ENCODE assay signal across 1 cellular context in the genomic region with DNA sequence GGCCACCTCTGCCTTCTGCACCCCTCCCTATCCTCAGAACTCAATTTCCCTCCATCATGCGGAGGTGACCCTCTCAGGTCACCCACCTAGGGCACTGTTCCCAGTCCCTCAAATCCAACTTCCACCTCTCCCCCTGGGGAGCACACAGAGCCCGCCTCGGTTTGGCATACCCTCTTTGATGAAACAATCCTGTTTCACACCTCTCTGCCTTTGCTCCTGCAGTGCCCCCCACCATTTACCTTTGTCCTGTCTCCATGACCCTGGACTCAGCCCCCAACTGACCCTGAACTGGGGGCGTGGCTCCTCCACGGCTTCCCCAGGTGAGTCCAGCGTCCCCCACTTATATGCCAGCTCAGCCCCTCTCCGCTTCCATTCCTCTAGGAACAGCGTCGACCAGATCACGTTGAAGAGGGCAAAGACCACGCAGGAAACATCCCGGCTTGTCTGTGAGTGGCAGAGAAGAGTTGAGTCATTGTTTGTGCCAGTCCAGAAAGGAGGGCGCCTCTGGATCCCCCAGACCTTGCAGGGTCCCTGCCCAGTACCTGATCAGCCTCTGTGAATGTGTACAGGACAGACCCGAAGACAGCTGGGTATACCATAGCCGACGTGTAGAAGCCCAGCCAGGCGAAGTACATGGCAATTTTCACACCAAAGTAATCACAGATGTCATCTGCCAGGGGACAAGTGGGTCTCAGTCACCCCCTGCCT.
TF ChIP-seq lines count a peak whose summit lies in the region.

No MANE protein-coding gene starts in this region.

TF ChIP-seq in WTC11, 78 proteins besides CTCF, POLR2A, EP300 and RAD21 (continued from another document):
- no peak for TF ChIP-seq NFYB (CRISPR knock-in tag; conservative IDR thresholded peaks at IDR 0.05; ENCODE audit: low read depth)
- no peak for TF ChIP-seq ZNF423 (CRISPR knock-in tag; IDR thresholded peaks at IDR 0.05)
- no peak for TF ChIP-seq SOX15 (CRISPR knock-in tag; IDR thresholded peaks at IDR 0.05)
- TF ChIP-seq, protein P1, sequence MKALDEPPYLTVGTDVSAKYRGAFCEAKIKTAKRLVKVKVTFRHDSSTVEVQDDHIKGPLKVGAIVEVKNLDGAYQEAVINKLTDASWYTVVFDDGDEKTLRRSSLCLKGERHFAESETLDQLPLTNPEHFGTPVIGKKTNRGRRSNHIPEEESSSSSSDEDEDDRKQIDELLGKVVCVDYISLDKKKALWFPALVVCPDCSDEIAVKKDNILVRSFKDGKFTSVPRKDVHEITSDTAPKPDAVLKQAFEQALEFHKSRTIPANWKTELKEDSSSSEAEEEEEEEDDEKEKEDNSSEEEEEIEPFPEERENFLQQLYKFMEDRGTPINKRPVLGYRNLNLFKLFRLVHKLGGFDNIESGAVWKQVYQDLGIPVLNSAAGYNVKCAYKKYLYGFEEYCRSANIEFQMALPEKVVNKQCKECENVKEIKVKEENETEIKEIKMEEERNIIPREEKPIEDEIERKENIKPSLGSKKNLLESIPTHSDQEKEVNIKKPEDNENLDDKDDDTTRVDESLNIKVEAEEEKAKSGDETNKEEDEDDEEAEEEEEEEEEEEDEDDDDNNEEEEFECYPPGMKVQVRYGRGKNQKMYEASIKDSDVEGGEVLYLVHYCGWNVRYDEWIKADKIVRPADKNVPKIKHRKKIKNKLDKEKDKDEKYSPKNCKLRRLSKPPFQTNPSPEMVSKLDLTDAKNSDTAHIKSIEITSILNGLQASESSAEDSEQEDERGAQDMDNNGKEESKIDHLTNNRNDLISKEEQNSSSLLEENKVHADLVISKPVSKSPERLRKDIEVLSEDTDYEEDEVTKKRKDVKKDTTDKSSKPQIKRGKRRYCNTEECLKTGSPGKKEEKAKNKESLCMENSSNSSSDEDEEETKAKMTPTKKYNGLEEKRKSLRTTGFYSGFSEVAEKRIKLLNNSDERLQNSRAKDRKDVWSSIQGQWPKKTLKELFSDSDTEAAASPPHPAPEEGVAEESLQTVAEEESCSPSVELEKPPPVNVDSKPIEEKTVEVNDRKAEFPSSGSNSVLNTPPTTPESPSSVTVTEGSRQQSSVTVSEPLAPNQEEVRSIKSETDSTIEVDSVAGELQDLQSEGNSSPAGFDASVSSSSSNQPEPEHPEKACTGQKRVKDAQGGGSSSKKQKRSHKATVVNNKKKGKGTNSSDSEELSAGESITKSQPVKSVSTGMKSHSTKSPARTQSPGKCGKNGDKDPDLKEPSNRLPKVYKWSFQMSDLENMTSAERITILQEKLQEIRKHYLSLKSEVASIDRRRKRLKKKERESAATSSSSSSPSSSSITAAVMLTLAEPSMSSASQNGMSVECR (CRISPR knock-in tag; IDR thresholded peaks at IDR 0.05; ENCODE audit: borderline replicate concordance) = no peak
- TF ChIP-seq SP1 (CRISPR knock-in tag; conservative IDR thresholded peaks at IDR 0.05) = no peak
- TF ChIP-seq, protein P2, sequence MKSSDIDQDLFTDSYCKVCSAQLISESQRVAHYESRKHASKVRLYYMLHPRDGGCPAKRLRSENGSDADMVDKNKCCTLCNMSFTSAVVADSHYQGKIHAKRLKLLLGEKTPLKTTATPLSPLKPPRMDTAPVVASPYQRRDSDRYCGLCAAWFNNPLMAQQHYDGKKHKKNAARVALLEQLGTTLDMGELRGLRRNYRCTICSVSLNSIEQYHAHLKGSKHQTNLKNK (CRISPR knock-in tag; IDR thresholded peaks at IDR 0.05) = no peak
- no peak for TF ChIP-seq ZNF317 (CRISPR knock-in tag; IDR thresholded peaks at IDR 0.05; ENCODE audit: borderline replicate concordance, low read depth)
- no peak for TF ChIP-seq IRF2 (CRISPR knock-in tag; IDR thresholded peaks at IDR 0.05; ENCODE audit: borderline replicate concordance, low read depth)
TF ChIP-seq in WTC11: peak in this region for 0.
